23 cellular contexts compared by ENCODE assay signal in genomic region chr6:26454641-26455040, GRCh38. TPM values are rescaled to one million over a fixed set of nuclear protein-coding genes. Genes with fewer than 3 reads are reported as not detected.
"Had no signal": no experiment of that assay in that cellular context is flagged by ENCODE, and none has a peak within 500 bp of the region (broad histone marks: within the 10 kb centered on the region; RNA-seq: fewer than 3 reads in every experiment).

No MANE protein-coding gene starts in this region.

- H3K27ac ChIP-seq: ascending aorta, neural progenitor cell, ovary, stomach, thoracic aorta had no signal

- H3K27me3 ChIP-seq: ascending aorta, neural progenitor cell, ovary, stomach had no signal

- H3K27ac Mint-ChIP-seq: activated CD4-positive, alpha-beta T cell treated with anti-CD3 and anti-CD28 coated beads, Interleukin-2, amount 10 ng/mL, durations not matched to agents 7 days and 5 days; activated T-helper 1 cell treated with anti-CD3 and anti-CD28 coated beads, Interleukin-12 subunit alpha, Interleukin-12 subunit beta, Interleukin-2, Interleukin-4 antibody, amounts not matched to agents 30 ng/mL and 10 ng/mL and 1 ng/mL, durations not matched to agents 14 hours and 24 hours and 36 hours; endodermal cell; neural progenitor cell had no signal

- H3K9me3 ChIP-seq: ascending aorta, ovary, stomach, thoracic aorta had no signal

- H3K9ac ChIP-seq: neural progenitor cell had no signal

- H3K27me3 Mint-ChIP-seq: activated CD4-positive, alpha-beta T cell treated with anti-CD3 and anti-CD28 coated beads, Interleukin-2, amount 10 ng/mL, durations not matched to agents 7 days and 5 days had no signal

- DNase-seq: activated CD4-positive, alpha-beta T cell treated with anti-CD3 and anti-CD28 coated beads, Interleukin-2, amount 10 ng/mL, durations not matched to agents 7 days and 5 days; activated CD8-positive, alpha-beta memory T cell treated with anti-CD3 and anti-CD28 coated beads, Interleukin-2, amount 50 U/mL, for 48 hours; activated naive CD4-positive, alpha-beta T cell treated with Interleukin-2 at 50 U/mL for 16 hours; endodermal cell; erythroblast; hippocampal formation; midbrain; ovary; stimulated activated CD4-positive, alpha-beta T cell treated with anti-CD3 and anti-CD28 coated beads, Interleukin-1b, Interleukin-23, amount 100 ng/mL, for 48 hours; stomach; T-helper 9 cell had no signal

- H3K36me3 ChIP-seq: neural progenitor cell, ovary, thoracic aorta had no signal

- H3K4me2 ChIP-seq: neural progenitor cell had no signal

- H3K4me3 ChIP-seq: ascending aorta, neural progenitor cell, ovary, stomach, thoracic aorta had no signal

- H3K9me3 Mint-ChIP-seq: activated CD4-positive, alpha-beta T cell treated with anti-CD3 and anti-CD28 coated beads, Interleukin-2, amount 10 ng/mL, durations not matched to agents 7 days and 5 days; activated T-helper 1 cell treated with anti-CD3 and anti-CD28 coated beads, Interleukin-12 subunit alpha, Interleukin-12 subunit beta, Interleukin-2, Interleukin-4 antibody, amounts not matched to agents 30 ng/mL and 10 ng/mL and 1 ng/mL, durations not matched to agents 14 hours and 24 hours and 36 hours; endodermal cell; neural progenitor cell had no signal

- H3K4me3 Mint-ChIP-seq: activated CD4-positive, alpha-beta T cell treated with anti-CD3 and anti-CD28 coated beads, Interleukin-2, amount 10 ng/mL, durations not matched to agents 7 days and 5 days; activated T-helper 1 cell treated with anti-CD3 and anti-CD28 coated beads, Interleukin-12 subunit alpha, Interleukin-12 subunit beta, Interleukin-2, Interleukin-4 antibody, amounts not matched to agents 30 ng/mL and 10 ng/mL and 1 ng/mL, durations not matched to agents 14 hours and 24 hours and 36 hours; endodermal cell; neural progenitor cell had no signal

- H2AFZ ChIP-seq: neural progenitor cell had no signal

- ATAC-seq: left lobe of liver, sciatic nerve had no signal

RNA-seq across cellular contexts. Expression of gene BTN1A1, which starts 45.5 kb away (rescaled TPM):
- total RNA-seq: activated CD4-positive, alpha-beta T cell treated with anti-CD3 and anti-CD28 coated beads, Interleukin-2, amount 10 ng/mL, durations not matched to agents 7 days and 5 days; activated T-helper 1 cell treated with anti-CD3 and anti-CD28 coated beads, Interleukin-12 subunit alpha, Interleukin-12 subunit beta, Interleukin-2, Interleukin-4 antibody, amounts not matched to agents 30 ng/mL and 10 ng/mL and 1 ng/mL, durations not matched to agents 14 hours and 24 hours and 36 hours; ascending aorta; bronchial epithelial cell; dermis microvascular lymphatic vessel endothelial cell; left lobe of liver; lung microvascular endothelial cell; myocyte; ovary; sciatic nerve; stomach; thoracic aorta had no signal
- polyA plus RNA-seq: keratinocyte, stomach, urinary bladder had no signal
